ENCODE assay signal across 28 cellular contexts in the genomic region with DNA sequence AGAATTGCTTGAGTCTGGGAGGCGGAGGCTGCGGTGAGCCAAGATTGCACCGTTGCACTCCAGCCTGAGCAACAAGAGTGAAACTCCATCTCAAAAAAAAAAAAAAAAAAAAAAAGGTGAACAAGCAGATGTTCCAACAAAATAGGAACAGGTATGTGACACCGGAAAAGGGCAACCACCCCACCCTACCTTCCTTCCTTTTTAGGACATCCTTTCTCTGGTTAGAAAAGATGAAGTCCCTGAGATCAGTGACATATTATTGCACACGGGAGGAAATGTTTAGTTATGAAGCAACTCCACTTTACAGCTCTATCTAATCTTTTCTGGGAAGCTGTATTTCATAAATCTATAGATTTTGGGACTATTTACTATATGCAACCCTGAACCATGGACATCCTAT.
"Had no signal": no experiment of that assay in that cellular context is flagged by ENCODE, and none has a peak within 500 bp of the region (broad histone marks: within the 10 kb centered on the region; RNA-seq: fewer than 3 reads in every experiment).

No MANE protein-coding gene starts in this region.

- H3K4me1 ChIP-seq: lower lobe of right lung, pancreas, prostate gland, suprapubic skin, tibial artery, uterus had no signal

- H3K36me3 Mint-ChIP-seq: mesothelial cell of epicardium; naive B cell; natural killer cell; stimulated activated naive B cell treated with anti-CD40 and anti-IgM and Interleukin-4, amounts not matched to agents 10 μg/mL and 1 μg/mL and 100 μg/mL, for 72 hours; type B pancreatic cell had no signal

- H3K4me3 Mint-ChIP-seq: mesothelial cell of epicardium; natural killer cell; nephron progenitor cell; stimulated activated naive B cell treated with anti-CD40 and anti-IgM and Interleukin-4, amounts not matched to agents 10 μg/mL and 1 μg/mL and 100 μg/mL, for 72 hours; stimulated activated naive CD8-positive, alpha-beta T cell treated with anti-CD3 and anti-CD28 coated beads, Interleukin-15, Interleukin-2, amounts not matched to agents 100 ng/mL and 50 ng/mL, for 24 hours; type B pancreatic cell had no signal

- H3K27ac ChIP-seq: lower lobe of right lung, pancreas, prostate gland, skin epidermis, suprapubic skin, thoracic aorta, tibial artery, uterus had no signal

- DNase-seq: hippocampal formation; kidney glomerular epithelial cell; left cardiac atrium; lower lobe of right lung; mammary epithelial cell; mesendoderm; naive B cell; natural killer cell; nephron progenitor cell; pancreas; posterior cingulate gyrus; right cardiac atrium; stimulated activated CD4-positive, alpha-beta T cell treated with anti-CD3 and anti-CD28 coated beads, Interleukin-12 subunit alpha, Interleukin-12 subunit beta, amount 100 ng/mL, for 4 hours; stimulated activated CD4-positive, alpha-beta T cell treated with anti-CD3 and anti-CD28 coated beads, Interleukin-15, amount 100 ng/mL, for 24 hours; stimulated activated CD4-positive, alpha-beta T cell treated with anti-CD3 and anti-CD28 coated beads, Interleukin-2, amount 100 ng/mL, for 24 hours; stimulated activated CD4-positive, alpha-beta T cell treated with anti-CD3 and anti-CD28 coated beads, Interleukin-4, amount 100 ng/mL, for 1 hour; stimulated activated naive B cell treated with anti-CD40 and anti-IgM and Interleukin-4, amounts not matched to agents 10 μg/mL and 1 μg/mL and 100 μg/mL, for 72 hours; tibial artery; uterus had no signal

- ATAC-seq: left cardiac atrium; left lobe of liver; lower lobe of right lung; natural killer cell; pancreas; sciatic nerve; stimulated activated naive B cell treated with anti-CD40 and anti-IgM and Interleukin-4, amounts not matched to agents 10 μg/mL and 1 μg/mL and 100 μg/mL, for 72 hours had no signal

- H3K4me3 ChIP-seq: lower lobe of right lung, pancreas, prostate gland, skin epidermis, suprapubic skin, thoracic aorta, tibial artery, uterus had no signal

- H3K27me3 Mint-ChIP-seq: naive B cell; stimulated activated naive B cell treated with anti-CD40 and anti-IgM and Interleukin-4, amounts not matched to agents 10 μg/mL and 1 μg/mL and 100 μg/mL, for 72 hours had no signal

- H3K27ac Mint-ChIP-seq: mesothelial cell of epicardium; naive B cell; natural killer cell; nephron progenitor cell; stimulated activated naive B cell treated with anti-CD40 and anti-IgM and Interleukin-4, amounts not matched to agents 10 μg/mL and 1 μg/mL and 100 μg/mL, for 72 hours; stimulated activated naive CD8-positive, alpha-beta T cell treated with anti-CD3 and anti-CD28 coated beads, Interleukin-15, Interleukin-2, amounts not matched to agents 100 ng/mL and 50 ng/mL, for 24 hours; type B pancreatic cell had no signal

- H3K36me3 ChIP-seq: lower lobe of right lung, pancreas, prostate gland, suprapubic skin, thoracic aorta, tibial artery, uterus had no signal

- H3K9me3 ChIP-seq: lower lobe of right lung, pancreas, prostate gland, suprapubic skin, thoracic aorta, tibial artery, uterus had no signal

- H3K4me1 Mint-ChIP-seq: naive B cell; natural killer cell; nephron progenitor cell; stimulated activated naive B cell treated with anti-CD40 and anti-IgM and Interleukin-4, amounts not matched to agents 10 μg/mL and 1 μg/mL and 100 μg/mL, for 72 hours had no signal

- H3K27me3 ChIP-seq: pancreas, suprapubic skin, tibial artery, uterus had no signal

- H3K9me3 Mint-ChIP-seq: mesothelial cell of epicardium; nephron progenitor cell; stimulated activated naive CD8-positive, alpha-beta T cell treated with anti-CD3 and anti-CD28 coated beads, Interleukin-15, Interleukin-2, amounts not matched to agents 100 ng/mL and 50 ng/mL, for 24 hours; type B pancreatic cell had no signal
